Comparison of ENCODE assay signal across 9 cellular contexts in genomic region chrX:153226344-153227190, GRCh38. TPM values are rescaled to one million over a fixed set of nuclear protein-coding genes. Genes with fewer than 3 reads are reported as not detected.
DNase-seq lines count a peak whose midpoint lies in the region; ATAC-seq and TF ChIP-seq lines count a peak whose summit lies in the region.
"Had no signal": no experiment of that assay in that cellular context is flagged by ENCODE, and none has a peak within 500 bp of the region (broad histone marks: within the 10 kb centered on the region; RNA-seq: fewer than 3 reads in every experiment).

No MANE protein-coding gene starts in this region.

- H3K27me3 Mint-ChIP-seq in stimulated activated memory B cell treated with anti-CD40 and anti-IgM and Interleukin-4, amounts not matched to agents 10 μg/mL and 1 μg/mL and 100 μg/mL, for 72 hours = peaks cover 32% of the 10 kb centered on the region

- H3K4me3 ChIP-seq in gastroesophageal sphincter (no peak overlapping the region), smooth muscle cell (no peak overlapping the region), vagina (no peak overlapping the region)

- no peaks in the 10 kb centered on the region for H3K9me3 Mint-ChIP-seq in stimulated activated memory B cell treated with anti-CD40 and anti-IgM and Interleukin-4, amounts not matched to agents 10 μg/mL and 1 μg/mL and 100 μg/mL, for 72 hours

- no peaks in the 10 kb centered on the region for H3K36me3 Mint-ChIP-seq in stimulated activated memory B cell treated with anti-CD40 and anti-IgM and Interleukin-4, amounts not matched to agents 10 μg/mL and 1 μg/mL and 100 μg/mL, for 72 hours

- DNase-seq in SIG-M5 treated with dmso at 0.1 percent for 504 hours (lab: John Stamatoyannopoulos, UW; ENCODE audit: unreplicated experiment) = peak; percentile 57
- no peak for DNase-seq in SIG-M5 (lab: John Stamatoyannopoulos, UW)
- no peak for DNase-seq in smooth muscle cell (lab: John Stamatoyannopoulos, UW; ENCODE audit: unreplicated experiment)
- no peak for DNase-seq in substantia nigra (lab: John Stamatoyannopoulos, UW)
- DNase-seq in vagina (ENCODE audit: extremely low spot score in 2 of 2) = no peak

- TF ChIP-seq CTCF in gastroesophageal sphincter (IDR thresholded peaks at IDR 0.05) = no peak
- TF ChIP-seq CTCF in smooth muscle cell (IDR thresholded peaks at IDR 0.05; ENCODE audit: borderline replicate concordance, insufficient read depth, poor library complexity, severe bottlenecking) = no peak
- TF ChIP-seq CTCF in vagina (IDR thresholded peaks at IDR 0.05) = no peak

- H3K36me3 ChIP-seq in gastroesophageal sphincter = no peaks in the 10 kb centered on the region
- H3K36me3 ChIP-seq in smooth muscle cell (ENCODE audit: low read depth) = no peaks in the 10 kb centered on the region
- H3K36me3 ChIP-seq in vagina = no peaks in the 10 kb centered on the region

- no peaks in the 10 kb centered on the region for H3F3A ChIP-seq in smooth muscle cell (ENCODE audit: low read depth)

- ATAC-seq in gastroesophageal sphincter = peak; percentile 65
- no peak for ATAC-seq in stimulated activated memory B cell treated with anti-CD40 and anti-IgM and Interleukin-4, amounts not matched to agents 10 μg/mL and 1 μg/mL and 100 μg/mL, for 72 hours

- no peaks in the 10 kb centered on the region for H4K20me1 ChIP-seq in smooth muscle cell (ENCODE audit: low read depth)

- no peak overlapping the region for H2AFZ ChIP-seq in smooth muscle cell (ENCODE audit: low read depth)

- intact Hi-C loops in vagina (cut with DNase I) = no loop called here

- peaks cover 10% of the 10 kb centered on the region for H3K4me1 Mint-ChIP-seq in stimulated activated memory B cell treated with anti-CD40 and anti-IgM and Interleukin-4, amounts not matched to agents 10 μg/mL and 1 μg/mL and 100 μg/mL, for 72 hours

- H3K27ac Mint-ChIP-seq in stimulated activated memory B cell treated with anti-CD40 and anti-IgM and Interleukin-4, amounts not matched to agents 10 μg/mL and 1 μg/mL and 100 μg/mL, for 72 hours = no peak overlapping the region

- peak overlapping the region; percentile 65 for H3K4me2 ChIP-seq in smooth muscle cell

- H3K9me3 ChIP-seq in gastroesophageal sphincter (no peaks in the 10 kb centered on the region), smooth muscle cell (replicated peaks; ENCODE audit: low read depth) (no peaks in the 10 kb centered on the region), vagina (no peaks in the 10 kb centered on the region)

- 6 to 30% methylated on average over 8 to 10 of the region's 16 CpGs for WGBS in gastroesophageal sphincter (ENCODE audit: low coverage in 1 of 2), 2 donors
- 40% methylated on average over 13 of the region's 16 CpGs for WGBS in smooth muscle cell (ENCODE audit: low lambda C conversion rate)

- H3K27me3 ChIP-seq in gastroesophageal sphincter (no peaks in the 10 kb centered on the region), smooth muscle cell (ENCODE audit: low read depth) (no peaks in the 10 kb centered on the region), vagina (no peaks in the 10 kb centered on the region)

- TF ChIP-seq EP300 in gastroesophageal sphincter (IDR thresholded peaks at IDR 0.05) = no peak

- no peak for TF ChIP-seq POLR2A in gastroesophageal sphincter (IDR thresholded peaks at IDR 0.05)
- TF ChIP-seq POLR2A in vagina (IDR thresholded peaks at IDR 0.05) = no peak

- H3K27ac ChIP-seq in gastroesophageal sphincter = no peak overlapping the region
- no peak overlapping the region for H3K27ac ChIP-seq in smooth muscle cell (ENCODE audit: low read depth)
- no peak overlapping the region for H3K27ac ChIP-seq in substantia nigra (ENCODE audit: low read depth, low read length, poor library complexity, severe bottlenecking)
- no peak overlapping the region for H3K27ac ChIP-seq in vagina

- no peak overlapping the region for H3K4me3 Mint-ChIP-seq in stimulated activated memory B cell treated with anti-CD40 and anti-IgM and Interleukin-4, amounts not matched to agents 10 μg/mL and 1 μg/mL and 100 μg/mL, for 72 hours

- H3K9ac ChIP-seq in smooth muscle cell (ENCODE audit: low read depth) = no peak overlapping the region

- no peaks in the 10 kb centered on the region for H3K79me2 ChIP-seq in smooth muscle cell (ENCODE audit: low read depth)

- H3K4me1 ChIP-seq in gastroesophageal sphincter = no peaks in the 10 kb centered on the region
- H3K4me1 ChIP-seq in smooth muscle cell (ENCODE audit: low read depth) = no peaks in the 10 kb centered on the region
- H3K4me1 ChIP-seq in vagina = no peaks in the 10 kb centered on the region

TF ChIP-seq in PFSK-1, 5 proteins besides CTCF, POLR2A, EP300 and RAD21:
- TF ChIP-seq REST (IDR thresholded peaks at IDR 0.05; ENCODE audit: insufficient read depth in 1 of 2, low read depth in 2 of 2, low read length in 2 of 2) (peak; percentile 47 to 83; a peak in 2 of 4 replicates), POLR2AphosphoS5 (IDR thresholded peaks at IDR 0.05; ENCODE audit: low read depth, low read length) (no peak)
TF ChIP-seq in PFSK-1: peak in this region for 1.

RNA-seq across cellular contexts. Expression of gene MAGEA1, which starts 47.5 kb away (rescaled TPM):
- not detected for polyA plus RNA-seq in PFSK-1 (2012; ENCODE audit: insufficient read length, low read depth)
- total RNA-seq in gastroesophageal sphincter (not detected), smooth muscle cell (not detected in 2 replicates), vagina (not detected)
- polyA plus RNA-seq in smooth muscle cell = not detected in 2 replicates
- polyA plus RNA-seq: AG04450 had no signal
